In the genomic region with DNA sequence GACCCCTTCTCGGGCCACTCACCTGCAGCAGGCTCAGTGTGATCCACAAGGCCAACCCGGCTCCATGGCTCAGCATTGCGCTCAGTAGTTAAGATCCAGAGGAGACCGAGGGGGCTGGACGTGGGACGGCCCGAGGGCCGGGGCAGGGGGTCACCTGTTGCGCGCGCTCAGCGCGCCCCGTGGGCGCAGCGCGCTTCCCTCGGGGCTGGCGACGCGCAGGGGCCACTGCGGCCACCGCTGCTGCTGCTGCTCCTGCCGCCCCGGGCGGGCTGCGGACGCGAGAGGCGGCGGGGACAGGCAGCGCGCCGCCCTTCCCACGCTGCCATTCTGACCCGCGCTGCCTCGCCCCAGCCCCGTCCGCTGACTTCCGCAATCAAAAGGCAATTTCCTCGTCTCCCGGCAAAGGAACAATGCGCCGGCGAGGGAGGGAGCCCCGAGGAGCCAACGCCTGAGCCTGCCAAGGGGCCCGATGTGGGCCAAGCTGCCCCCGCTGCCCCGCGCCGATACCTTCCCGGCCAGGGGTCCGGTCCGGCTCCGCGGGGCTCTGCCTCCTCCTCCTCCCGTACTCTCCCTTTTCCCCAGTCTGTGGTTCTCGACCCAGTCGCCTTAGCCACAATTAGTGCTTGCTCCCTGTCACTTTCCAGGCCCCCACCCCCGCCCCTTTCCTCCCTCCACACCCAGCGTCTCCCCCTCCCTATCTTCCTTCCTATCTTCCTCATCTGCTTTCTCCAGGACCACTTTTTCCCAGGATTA, we compare ENCODE assay signal across 8 cellular contexts. TPM values are rescaled to one million over a fixed set of nuclear protein-coding genes. Genes with fewer than 3 reads are reported as not detected.
DNase-seq lines count a peak whose midpoint lies in the region; ATAC-seq and TF ChIP-seq lines count a peak whose summit lies in the region.

No MANE protein-coding gene starts in this region.

- H3K4me1 ChIP-seq in Caco-2 (no peaks in the 10 kb centered on the region), HUES48 (ENCODE audit: control insufficient read depth, insufficient read depth, low read length) (peaks cover 11% of the 10 kb centered on the region), adrenal gland (replicated peaks in 1 of 2) (no peaks in the 10 kb centered on the region), right cardiac atrium (ENCODE audit: control insufficient read depth, insufficient read depth, low read length) (no peaks in the 10 kb centered on the region), rectal smooth muscle tissue (ENCODE audit: control insufficient read depth, insufficient read depth, low read length) (no peaks in the 10 kb centered on the region)

- BruUV-seq in Caco-2 (replicated peaks; lab: Mats Ljungman, UMichigan): no TSS peak

- CTCF ChIA-PET in Caco-2 (lab: Charles Lee): interaction anchor here (0.6 to 0.8 kb wide), 2 partner anchors 109 to 404 kb away, joined by 3 to 6 read pairs; no protein-coding TSS in a partner anchor

- H3K9me3 ChIP-seq in Caco-2: no peaks in the 10 kb centered on the region
- no peaks in the 10 kb centered on the region for H3K9me3 ChIP-seq in HUES48 (ENCODE audit: control insufficient read depth, insufficient read depth, low read length)
- no peaks in the 10 kb centered on the region for H3K9me3 ChIP-seq in adrenal gland (replicated peaks in 1 of 3)
- H3K9me3 ChIP-seq in right cardiac atrium (ENCODE audit: control insufficient read depth, low read length): no peaks in the 10 kb centered on the region

- peak overlapping the region; percentile 67 for H3K4me3 Mint-ChIP-seq in Caco-2 (ENCODE audit: unreplicated experiment)

- H3K36me3 ChIP-seq in Caco-2 (ENCODE audit: control insufficient read depth, insufficient read depth, low read length) (no peaks in the 10 kb centered on the region), HUES48 (ENCODE audit: control insufficient read depth, insufficient read depth, low read length) (no peaks in the 10 kb centered on the region), adrenal gland (replicated peaks in 1 of 2) (no peaks in the 10 kb centered on the region), rectal smooth muscle tissue (ENCODE audit: control insufficient read depth, insufficient read depth, low read length) (no peaks in the 10 kb centered on the region)

- no peak overlapping the region for H3K9ac ChIP-seq in HUES48 (ENCODE audit: low read depth, low read length)
- H3K9ac ChIP-seq in rectal smooth muscle tissue (ENCODE audit: low read length): no peak overlapping the region

- POLR2A ChIA-PET in Caco-2 (lab: Charles Lee): no interaction called here

- 1 to 3% (median 2%) methylated on average over 23 to 63 of the region's 63 CpGs for WGBS in adrenal gland, 4 donors
- WGBS in right cardiac atrium: 1% methylated on average over 63 of the region's 63 CpGs

- no peak overlapping the region for H3K27ac ChIP-seq in HUES48 (ENCODE audit: low read depth, low read length)
- H3K27ac ChIP-seq in adrenal gland: peak overlapping the region in 1 of 5 donors; percentile 59
- H3K27ac ChIP-seq in right cardiac atrium (ENCODE audit: low read length): peak overlapping the region; percentile 89
- no peak overlapping the region for H3K27ac ChIP-seq in rectal smooth muscle tissue (ENCODE audit: low read depth, low read length)

- peak in 1 of 2 donors; percentile 19 for TF ChIP-seq POLR2A in adrenal gland (IDR thresholded peaks at IDR 0.05)

- TF ChIP-seq CTCF in Caco-2 (IDR thresholded peaks at IDR 0.05; ENCODE audit: insufficient read depth in 1 of 2, low read depth in 1 of 2, low read length in 1 of 2, severe bottlenecking in 1 of 2, unreplicated experiment in 1 of 2) (no peak), adrenal gland (IDR thresholded peaks at IDR 0.05) (no peak)

- H3K9me3 Mint-ChIP-seq in Caco-2 (ENCODE audit: unreplicated experiment): no peaks in the 10 kb centered on the region

- H3K4me3 ChIP-seq in Caco-2 (ENCODE audit: low read depth, low read length): peak overlapping the region; percentile 55
- peak overlapping the region; percentile 77 for H3K4me3 ChIP-seq in HUES48 (ENCODE audit: low read depth, low read length)
- peak overlapping the region in 2 of 4 donors; percentile 17 to 52 for H3K4me3 ChIP-seq in adrenal gland
- peak overlapping the region; percentile 70 for H3K4me3 ChIP-seq in right cardiac atrium (ENCODE audit: low read length)
- peak overlapping the region; percentile 67 for H3K4me3 ChIP-seq in rectal smooth muscle tissue (ENCODE audit: low read length)

- ATAC-seq in right cardiac atrium: peak; percentile 92 to 93
- ATAC-seq in HG02973 (IDR thresholded peaks at IDR 0.05; ENCODE audit: unreplicated experiment): no peak
- no peak for ATAC-seq in HG03135 (IDR thresholded peaks at IDR 0.05; ENCODE audit: unreplicated experiment)

- H3K27me3 ChIP-seq in Caco-2 (replicated peaks; ENCODE audit: control insufficient read depth, insufficient read depth, low read length): peaks cover 2% of the 10 kb centered on the region; the same call in 1 of the 2 replicates
- H3K27me3 ChIP-seq in HUES48 (ENCODE audit: control insufficient read depth, insufficient read depth, low read length): peaks cover 30% of the 10 kb centered on the region
- peaks cover 3% of the 10 kb centered on the region for H3K27me3 ChIP-seq in adrenal gland
- H3K27me3 ChIP-seq in right cardiac atrium (ENCODE audit: control insufficient read depth, insufficient read depth): no peaks in the 10 kb centered on the region
- H3K27me3 ChIP-seq in rectal smooth muscle tissue (ENCODE audit: control insufficient read depth, insufficient read depth, low read length): peaks cover 7% of the 10 kb centered on the region

- intact Hi-C loops in Caco-2 (cut with micrococcal nuclease; ENCODE audit: unreplicated experiment): loop anchor here (10.0 kb wide), 1 partner anchor 235 kb away; no protein-coding TSS in a partner anchor
- intact Hi-C loops in adrenal gland (cut with DNase I): no loop called here
- intact Hi-C loops in right cardiac atrium (cut with DNase I): loop anchor here in 1 of 4 donors (5.0 kb wide), 1 partner anchor 37 kb away; no protein-coding TSS in a partner anchor

- H3K27me3 Mint-ChIP-seq in Caco-2 (ENCODE audit: insufficient read depth, unreplicated experiment): peaks cover 15% of the 10 kb centered on the region

- H3K36me3 Mint-ChIP-seq in Caco-2 (ENCODE audit: insufficient read depth, unreplicated experiment): no peaks in the 10 kb centered on the region

- H3K27ac Mint-ChIP-seq in Caco-2 (ENCODE audit: unreplicated experiment): no peak overlapping the region

- no peaks in the 10 kb centered on the region for H3K4me1 Mint-ChIP-seq in Caco-2 (ENCODE audit: low read depth, unreplicated experiment)

- DNase-seq in Caco-2 (peak; percentile 39 to 41), adrenal gland (peak; percentile 25 to 63 (median 42)), right cardiac atrium (peak; percentile 70 to 87 (median 84)), NCI-H1694 (lab: John Stamatoyannopoulos, UW) (no peak)

RNA-seq across cellular contexts. Expression of gene PTPRB, which starts 27.3 kb away (rescaled TPM):
- total RNA-seq in Caco-2 (2022): 0.42 and 0.73 TPM in 2 replicates
- total RNA-seq in adrenal gland: 10 to 100 TPM; 19.4 to 46.3 (median 31.9) TPM
- polyA plus RNA-seq in adrenal gland: 10 to 100 TPM in 1 of 3 donors, 1 to 10 TPM in 2; 8.0 to 16.5 (median 8.5) TPM
- total RNA-seq in right cardiac atrium: 10 to 100 TPM; 26.6 to 51.8 (median 39.2) TPM
- polyA plus RNA-seq in right cardiac atrium: 14.3 TPM

Comparison
In these comparisons a context has a peak if more than half of its experiments do, and no peak if none do; other contexts are left out.
1. ATAC-seq: peak in right cardiac atrium (2 of 2); none in HG02973 (single experiment) and HG03135 (single experiment).
2. RNA of gene PTPRB, which starts 27.3 kb away (total RNA-seq): 26.6 to 51.8 TPM in right cardiac atrium and 19.4 to 46.3 TPM in adrenal gland; 0.42 to 0.73 TPM in Caco-2; every median in the first group is over 10 times any median in the second.